Comparison of ENCODE assay signal across 21 cellular contexts in the genomic region with DNA sequence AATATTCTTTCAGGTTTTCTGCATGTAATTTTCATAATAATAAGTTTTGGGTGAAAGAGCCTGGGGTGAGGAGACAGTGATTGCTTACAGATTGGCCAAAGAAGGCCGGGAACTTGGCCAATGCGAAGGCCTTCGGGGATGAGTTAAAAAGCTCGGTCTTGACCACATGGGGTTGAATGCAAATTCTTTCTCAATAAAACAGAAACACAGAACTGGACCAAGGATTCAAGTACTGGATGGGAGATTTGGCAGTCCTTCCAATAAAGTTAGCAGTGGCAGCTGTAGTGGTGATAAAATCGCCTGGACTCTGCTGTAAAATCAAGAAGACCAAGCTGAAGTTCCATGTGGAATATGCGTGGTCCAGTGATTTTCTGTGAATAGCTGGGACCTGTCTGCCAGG.
DNase-seq lines count a peak whose midpoint lies in the region; ATAC-seq, FAIRE-seq and TF ChIP-seq lines count a peak whose summit lies in the region.
"Had no signal": no experiment of that assay in that cellular context is flagged by ENCODE, and none has a peak within 500 bp of the region (broad histone marks: within the 10 kb centered on the region; RNA-seq: fewer than 3 reads in every experiment).

No MANE protein-coding gene starts in this region.

- H3K4me3 ChIP-seq in AG10803 (ENCODE audit: low read length) (no peak overlapping the region), K562 (no peak overlapping the region), heart right ventricle (no peak overlapping the region), psoas muscle (no peak overlapping the region), esophagus squamous epithelium (no peak overlapping the region)
- H3K4me3 ChIP-seq: gastrocnemius medialis, neural progenitor cell had no signal

- FAIRE-seq in K562 (lab: Jason Lieb, UNC), result no peak
- FAIRE-seq: keratinocyte, urothelium cell line had no signal

- peak; percentile 76 for DNase-seq in AG10803 (ENCODE audit: low read depth)
- DNase-seq in K562 (ENCODE audit: extremely low read depth in 1 of 4, low spot score in 3 of 4), result no peak
- DNase-seq in heart right ventricle, result peak in 1 of 2 donors; percentile 29
- DNase-seq in psoas muscle, result peak; percentile 28 to 58
- DNase-seq in activated naive CD4-positive, alpha-beta T cell treated with anti-CD3 and anti-CD28 coated beads, Interleukin-2, amount 50 U/mL, for 72 hours (ENCODE audit: low spot score in 2 of 2), result no peak
- no peak for DNase-seq in esophagus squamous epithelium (lab: John Stamatoyannopoulos, UW)
- no peak for DNase-seq in WTC11 (ENCODE audit: low spot score)
- DNase-seq in T1000 (lab: John Stamatoyannopoulos, UW), result no peak
- DNase-seq: activated CD4-positive, alpha-beta T cell treated with anti-CD3 and anti-CD28 coated beads, Interleukin-2, amount 50 U/mL, for 1 hour; activated CD8-positive, alpha-beta memory T cell treated with anti-CD3 and anti-CD28 coated beads, Interleukin-2, amount 10 ng/mL, durations not matched to agents 7 days and 5 days; activated naive CD4-positive, alpha-beta T cell treated with anti-CD3 and anti-CD28 coated beads, Interleukin-2, amount 50 U/mL, for 16 hours; gastrocnemius medialis; mammary epithelial cell; stimulated activated CD4-positive, alpha-beta T cell treated with anti-CD3 and anti-CD28 coated beads, Interleukin-2, amount 100 ng/mL, for 24 hours; T-helper 9 cell had no signal

- H4K20me1 ChIP-seq in K562 (replicated peaks; ENCODE audit: control insufficient read depth, insufficient read depth, low read length), result no peaks in the 10 kb centered on the region

- H3K36me3 Mint-ChIP-seq in activated naive CD4-positive, alpha-beta T cell treated with anti-CD3 and anti-CD28 coated beads, Interleukin-2, amount 50 U/mL, for 72 hours, result no peaks in the 10 kb centered on the region
- no peaks in the 10 kb centered on the region for H3K36me3 Mint-ChIP-seq in WTC11
- H3K36me3 Mint-ChIP-seq: activated CD8-positive, alpha-beta memory T cell treated with anti-CD3 and anti-CD28 coated beads, Interleukin-2, amount 10 ng/mL, durations not matched to agents 7 days and 5 days; neural progenitor cell had no signal

- TF ChIP-seq CTCF in AG10803 (conservative IDR thresholded peaks at IDR 0.05; ENCODE audit: low read length), result no peak
- no peak for TF ChIP-seq CTCF in K562 (IDR thresholded peaks at IDR 0.05 in 2 of 3, conservative IDR thresholded peaks at IDR 0.05 in 1 of 3; ENCODE audit: insufficient read depth in 2 of 3, low read depth in 1 of 3, low read length in 3 of 3)
- TF ChIP-seq CTCF in heart right ventricle (IDR thresholded peaks at IDR 0.05), result no peak
- TF ChIP-seq CTCF in psoas muscle (IDR thresholded peaks at IDR 0.05), result no peak
- TF ChIP-seq CTCF in esophagus squamous epithelium (IDR thresholded peaks at IDR 0.05), result no peak
- TF ChIP-seq CTCF in WTC11 (IDR thresholded peaks at IDR 0.05), result no peak

- CTCF ChIA-PET in K562 (lab: Yijun Ruan, JAX; ENCODE audit: low intra/inter-chr PET ratio), result no interaction called here
- CTCF ChIA-PET in WTC11 (lab: Charles Lee), result no interaction called here

- TF ChIP-seq RAD21 in K562 (CRISPR knock-in tag; conservative IDR thresholded peaks at IDR 0.05 in 1 of 2, IDR thresholded peaks at IDR 0.05 in 1 of 2), result no peak

- H3K27ac Mint-ChIP-seq in activated naive CD4-positive, alpha-beta T cell treated with anti-CD3 and anti-CD28 coated beads, Interleukin-2, amount 50 U/mL, for 72 hours, result no peak overlapping the region
- no peak overlapping the region for H3K27ac Mint-ChIP-seq in WTC11
- H3K27ac Mint-ChIP-seq: activated CD8-positive, alpha-beta memory T cell treated with anti-CD3 and anti-CD28 coated beads, Interleukin-2, amount 10 ng/mL, durations not matched to agents 7 days and 5 days; neural progenitor cell; progenitor cell of endocrine pancreas had no signal

- H3K27me3 Mint-ChIP-seq in WTC11 (ENCODE audit: low read depth), result no peaks in the 10 kb centered on the region
- H3K27me3 Mint-ChIP-seq: progenitor cell of endocrine pancreas had no signal

- H2AFZ ChIP-seq in K562 (ENCODE audit: low read depth, low read length), result peak overlapping the region; percentile 37
- H2AFZ ChIP-seq: neural progenitor cell had no signal

- H3K9me3 ChIP-seq in K562 (replicated peaks; ENCODE audit: control insufficient read depth, insufficient read depth, low read depth, low read length) (peaks cover 2% of the 10 kb centered on the region; the same call in 1 of the 2 replicates), heart right ventricle (no peaks in the 10 kb centered on the region), psoas muscle (no peaks in the 10 kb centered on the region), esophagus squamous epithelium (no peaks in the 10 kb centered on the region)
- H3K9me3 ChIP-seq: gastrocnemius medialis had no signal

- H3K27me3 ChIP-seq in K562 (ENCODE audit: control insufficient read depth in 2 of 2, insufficient read depth in 2 of 2, low read length in 2 of 2), result no peaks in the 10 kb centered on the region
- H3K27me3 ChIP-seq in heart right ventricle, result no peaks in the 10 kb centered on the region
- H3K27me3 ChIP-seq in psoas muscle (ENCODE audit: insufficient read depth in 3 of 3, low read length in 2 of 3), result no peaks in the 10 kb centered on the region
- no peaks in the 10 kb centered on the region for H3K27me3 ChIP-seq in esophagus squamous epithelium
- H3K27me3 ChIP-seq: gastrocnemius medialis, neural progenitor cell had no signal

- peaks cover 9% of the 10 kb centered on the region for H3K4me1 Mint-ChIP-seq in WTC11
- H3K4me1 Mint-ChIP-seq: activated CD8-positive, alpha-beta memory T cell treated with anti-CD3 and anti-CD28 coated beads, Interleukin-2, amount 10 ng/mL, durations not matched to agents 7 days and 5 days had no signal

- in situ Hi-C loops in K562 (cut with MboI), result no loop called here

- H3K4me3 Mint-ChIP-seq in WTC11, result no peak overlapping the region
- H3K4me3 Mint-ChIP-seq: activated CD8-positive, alpha-beta memory T cell treated with anti-CD3 and anti-CD28 coated beads, Interleukin-2, amount 10 ng/mL, durations not matched to agents 7 days and 5 days; neural progenitor cell had no signal

- 40% methylated on average over 6 of the region's 6 CpGs for WGBS in K562 (ENCODE audit: insufficient coverage, low coverage, missing lambda C conversion rate)
- 70 to 82% methylated on average over 6 of the region's 6 CpGs for WGBS in heart right ventricle, 2 donors
- 37 to 60% (median 44%) methylated on average over 6 of the region's 6 CpGs for WGBS in psoas muscle, 3 donors
- 63 to 84% methylated on average over 5 to 6 of the region's 6 CpGs for WGBS in esophagus squamous epithelium, 2 donors

- TF ChIP-seq POLR2A in K562 (conservative IDR thresholded peaks at IDR 0.05), result no peak
- no peak for TF ChIP-seq POLR2A in esophagus squamous epithelium (IDR thresholded peaks at IDR 0.05)

- H3K9ac ChIP-seq in K562 (ENCODE audit: insufficient read depth in 1 of 2, low read depth in 2 of 2, low read length in 2 of 2), result no peak overlapping the region
- H3K9ac ChIP-seq: neural progenitor cell had no signal

- no peak for ATAC-seq in K562
- ATAC-seq in heart right ventricle, result peak in 7 of 8 donors; percentile 30 to 65 (median 59)
- peak in 1 of 4 donors; percentile 31 for ATAC-seq in psoas muscle
- no peak for ATAC-seq in activated naive CD4-positive, alpha-beta T cell treated with anti-CD3 and anti-CD28 coated beads, Interleukin-2, amount 50 U/mL, for 72 hours
- no peak for ATAC-seq in WTC11
- ATAC-seq: activated CD8-positive, alpha-beta memory T cell treated with anti-CD3 and anti-CD28 coated beads, Interleukin-2, amount 10 ng/mL, durations not matched to agents 7 days and 5 days; gastrocnemius medialis; HCT116 had no signal

- peak overlapping the region; percentile 42 for H3K4me2 ChIP-seq in K562 (ENCODE audit: insufficient read depth, low read length)
- H3K4me2 ChIP-seq: neural progenitor cell had no signal

- H3K4me1 ChIP-seq in K562 (replicated peaks in 1 of 2; ENCODE audit: control insufficient read depth in 2 of 2, insufficient read depth in 2 of 2, low read length in 2 of 2) (peaks cover 9 to 52% of the 10 kb centered on the region in 2 experiments), heart right ventricle (peaks cover under 1 to 19% (median 16%) of the 10 kb centered on the region in 9 donors), psoas muscle (peaks cover 2% of the 10 kb centered on the region), esophagus squamous epithelium (peaks cover 8 to 49% (median 36%) of the 10 kb centered on the region in 3 donors)

- H3K79me2 ChIP-seq in K562 (ENCODE audit: control insufficient read depth, insufficient read depth, low read length), result no peaks in the 10 kb centered on the region

- no TSS peak for BruUV-seq in K562 (replicated peaks; lab: Mats Ljungman, UMichigan)

- no peak for TF ChIP-seq EP300 in K562 (IDR thresholded peaks at IDR 0.05; ENCODE audit: low read length)

- H3K27ac ChIP-seq in K562 (ENCODE audit: extremely low read depth, low read depth, low read length), result no peak overlapping the region
- no peak overlapping the region for H3K27ac ChIP-seq in heart right ventricle
- no peak overlapping the region for H3K27ac ChIP-seq in psoas muscle
- H3K27ac ChIP-seq in esophagus squamous epithelium, result peak overlapping the region in 2 of 4 donors; percentile 10 to 26
- H3K27ac ChIP-seq: C4-2B, gastrocnemius medialis, neural progenitor cell had no signal

- POLR2A ChIA-PET in K562 (lab: Yijun Ruan, JAX) (interaction anchor here (0.6 to 1.3 kb wide), 2 partner anchors 30 to 76 kb away, joined by 3 read pairs; no protein-coding TSS in a partner anchor), WTC11 (lab: Charles Lee) (no interaction called here)

- no peaks in the 10 kb centered on the region for H3K9me3 Mint-ChIP-seq in activated naive CD4-positive, alpha-beta T cell treated with anti-CD3 and anti-CD28 coated beads, Interleukin-2, amount 50 U/mL, for 72 hours
- peaks cover 4% of the 10 kb centered on the region; the same call in 1 of the 2 replicates for H3K9me3 Mint-ChIP-seq in WTC11
- H3K9me3 Mint-ChIP-seq: neural progenitor cell had no signal

- H3K9me1 ChIP-seq in K562 (ENCODE audit: control insufficient read depth, insufficient read depth, low read length), result no peaks in the 10 kb centered on the region

- H3K36me3 ChIP-seq in K562 (ENCODE audit: control insufficient read depth, insufficient read depth, low read length), result no peaks in the 10 kb centered on the region
- no peaks in the 10 kb centered on the region for H3K36me3 ChIP-seq in heart right ventricle
- no peaks in the 10 kb centered on the region for H3K36me3 ChIP-seq in psoas muscle (ENCODE audit: insufficient read depth in 1 of 2, low read depth in 1 of 2)
- H3K36me3 ChIP-seq in esophagus squamous epithelium, result no peaks in the 10 kb centered on the region
- H3K36me3 ChIP-seq: gastrocnemius medialis, neural progenitor cell had no signal

- intact Hi-C loops in K562 (cut with micrococcal nuclease) (loop anchor here (5.0 to 10.0 kb wide), 3 partner anchors 143 to 317 kb away; no protein-coding TSS in a partner anchor), heart right ventricle (cut with DNase I) (loop anchor here in 1 of 10 donors (10.0 kb wide), 1 partner anchor 293 kb away; no protein-coding TSS in a partner anchor), psoas muscle (cut with DNase I) (no loop called here), esophagus squamous epithelium (cut with DNase I) (loop anchor here (10.0 kb wide), 1 partner anchor 57 kb away; no protein-coding TSS in a partner anchor)

TF ChIP-seq in K562, 482 proteins besides CTCF, POLR2A, EP300 and RAD21 (continues in another document):
- TF ChIP-seq FOSL1 (tag; conservative IDR thresholded peaks at IDR 0.05), result no peak

TF ChIP-seq in WTC11, 78 proteins besides CTCF, POLR2A, EP300 and RAD21 (continues in another document):
- no peak for TF ChIP-seq SOX15 (CRISPR knock-in tag; IDR thresholded peaks at IDR 0.05)

Comparison
In these comparisons a context has a peak if more than half of its experiments do, and no peak if none do; other contexts are left out.
1. DNase-seq: peak in AG10803 (single experiment) and psoas muscle (2 of 2); none in K562 (0 of 4), activated naive CD4-positive, alpha-beta T cell treated with anti-CD3 and anti-CD28 coated beads, Interleukin-2, amount 50 U/mL, for 72 hours (0 of 2), esophagus squamous epithelium (single experiment), WTC11 (single experiment) and T1000 (single experiment).
2. ATAC-seq: peak in heart right ventricle (7 of 8); none in K562 (single experiment), activated naive CD4-positive, alpha-beta T cell treated with anti-CD3 and anti-CD28 coated beads, Interleukin-2, amount 50 U/mL, for 72 hours (0 of 2) and WTC11 (single experiment).
3. intact Hi-C loops: an anchor here in K562 (5.0 to 10.0 kb wide) and esophagus squamous epithelium (10.0 kb wide); none called in psoas muscle.